8 cellular contexts compared by ENCODE assay signal in genomic region chr12:53054112-53054878, GRCh38. TPM values are rescaled to one million over a fixed set of nuclear protein-coding genes. Genes with fewer than 3 reads are reported as not detected.
DNase-seq lines count a peak whose midpoint lies in the region; ATAC-seq and TF ChIP-seq lines count a peak whose summit lies in the region.

No MANE protein-coding gene starts in this region.

- H3K36me3 ChIP-seq in ectodermal cell (ENCODE audit: control insufficient read depth, insufficient read depth, low read length) (no peaks in the 10 kb centered on the region), lower lobe of right lung (peaks cover 66% of the 10 kb centered on the region)

- H3K9me3 Mint-ChIP-seq in activated CD8-positive, alpha-beta T cell treated with anti-CD3 and anti-CD28 coated beads for 36 hours: no peaks in the 10 kb centered on the region

- H3K27ac ChIP-seq in ectodermal cell (ENCODE audit: insufficient read depth, low read depth, low read length, poor library complexity, severe bottlenecking): peak overlapping the region; percentile 64
- H3K27ac ChIP-seq in lower lobe of right lung: peak overlapping the region; percentile 97

- H3K36me3 Mint-ChIP-seq in activated CD8-positive, alpha-beta T cell treated with anti-CD3 and anti-CD28 coated beads for 36 hours (ENCODE audit: low read depth): no peaks in the 10 kb centered on the region

- no peak for TF ChIP-seq CTCF in activated CD8-positive, alpha-beta T cell treated with anti-CD3 and anti-CD28 coated beads for 36 hours (IDR thresholded peaks at IDR 0.05)
- no peak for TF ChIP-seq CTCF in lower lobe of right lung (IDR thresholded peaks at IDR 0.05)

- peak overlapping the region; percentile 91 for H3K4me3 Mint-ChIP-seq in activated CD8-positive, alpha-beta T cell treated with anti-CD3 and anti-CD28 coated beads for 36 hours

- POLR2A ChIA-PET in activated CD8-positive, alpha-beta T cell treated with anti-CD3 and anti-CD28 coated beads for 36 hours (lab: Charles Lee): interaction anchor here (0.8 to 2.8 kb wide), 10 partner anchors 10 to 105 kb away, joined by 3 to 15 read pairs (median 3); partner anchors contain the start of gene SPRYD3

- H3K4me1 Mint-ChIP-seq in activated CD8-positive, alpha-beta T cell treated with anti-CD3 and anti-CD28 coated beads for 36 hours (ENCODE audit: low read depth): peaks cover 10% of the 10 kb centered on the region

- H3K4me3 ChIP-seq in ectodermal cell (ENCODE audit: insufficient read depth, low read depth, low read length) (peak overlapping the region; percentile 79), lower lobe of right lung (peak overlapping the region; percentile 83)

- intact Hi-C loops in activated CD8-positive, alpha-beta T cell treated with anti-CD3 and anti-CD28 coated beads for 36 hours (cut with micrococcal nuclease): no loop called here
- intact Hi-C loops in lower lobe of right lung (cut with DNase I): no loop called here

- H3K27me3 ChIP-seq in ectodermal cell (ENCODE audit: control insufficient read depth, insufficient read depth, low read length, poor library complexity, severe bottlenecking) (no peaks in the 10 kb centered on the region), lower lobe of right lung (ENCODE audit: low read depth) (no peaks in the 10 kb centered on the region)

- CTCF ChIA-PET in activated CD8-positive, alpha-beta T cell treated with anti-CD3 and anti-CD28 coated beads for 36 hours (lab: Charles Lee): interaction anchor here (0.6 to 7.5 kb wide), 19 partner anchors 8 to 325 kb away, joined by 3 to 93 read pairs (median 5); partner anchors contain the start of genes AAAS, EIF4B, IGFBP6 and SOAT2

- H3K9me3 ChIP-seq in ectodermal cell (ENCODE audit: control insufficient read depth, low read length) (no peaks in the 10 kb centered on the region), lower lobe of right lung (no peaks in the 10 kb centered on the region)

- no peaks in the 10 kb centered on the region for H3K27me3 Mint-ChIP-seq in activated CD8-positive, alpha-beta T cell treated with anti-CD3 and anti-CD28 coated beads for 36 hours

- peak; percentile 60 to 71 for DNase-seq in AML-193 (lab: John Stamatoyannopoulos, UW)
- DNase-seq in NCI-H524 treated with DMSO at 0.1 percent for 48 hours (lab: John Stamatoyannopoulos, UW): peak; percentile 57
- peak; percentile 97 for DNase-seq in activated CD8-positive, alpha-beta T cell treated with anti-CD3 and anti-CD28 coated beads for 36 hours
- peak; percentile 95 for DNase-seq in lower lobe of right lung
- peak; percentile 74 to 87 (median 80) for DNase-seq in stimulated activated CD4-positive, alpha-beta T cell treated with anti-CD3 and anti-CD28 coated beads, TNF-alpha, amount 100 ng/mL, for 1 hour (ENCODE audit: low read depth in 3 of 3, low spot score in 1 of 3)

- H3K27ac Mint-ChIP-seq in activated CD8-positive, alpha-beta T cell treated with anti-CD3 and anti-CD28 coated beads for 36 hours: peak overlapping the region; percentile 90

- ATAC-seq in GM19043 (IDR thresholded peaks at IDR 0.05; ENCODE audit: low read depth, unreplicated experiment) (peak; percentile 94), HG03378 (IDR thresholded peaks at IDR 0.05; ENCODE audit: unreplicated experiment) (peak; percentile 82), lower lobe of right lung (peak; percentile 87 to 89)
- ATAC-seq in activated CD8-positive, alpha-beta T cell treated with anti-CD3 and anti-CD28 coated beads for 36 hours: peak; percentile 96

- 3 to 8% methylated on average over 45 to 48 of the region's 48 CpGs for whole genome bisulfite sequencing in ectodermal cell, 2 experiments

- H3K4me1 ChIP-seq in ectodermal cell (ENCODE audit: control insufficient read depth, insufficient read depth, low read length): peaks cover 21% of the 10 kb centered on the region
- peaks cover 61% of the 10 kb centered on the region for H3K4me1 ChIP-seq in lower lobe of right lung

RNA-seq across cellular contexts. Expression of gene TNS2, which starts 4.4 kb away (rescaled TPM):
- total RNA-seq in activated CD8-positive, alpha-beta T cell treated with anti-CD3 and anti-CD28 coated beads for 36 hours: 1 to 10 TPM; 1.1 to 1.6 TPM
- polyA plus RNA-seq in ectodermal cell (2013, experiment 1 of 4): 3.8 TPM
- 2.7 TPM for polyA plus RNA-seq in ectodermal cell (2013, experiment 2 of 4)
- polyA plus RNA-seq in ectodermal cell (2013, experiment 3 of 4): 2.9 TPM
- polyA plus RNA-seq in ectodermal cell (2013, experiment 4 of 4): 2.7 TPM
- 186 TPM for total RNA-seq in lower lobe of right lung

RNA-seq across cellular contexts. Expression of gene SPRYD3, which starts 24.9 kb away (rescaled TPM):
- 10 to 100 TPM; 24.8 to 25.0 TPM for total RNA-seq in activated CD8-positive, alpha-beta T cell treated with anti-CD3 and anti-CD28 coated beads for 36 hours
- polyA plus RNA-seq in ectodermal cell (2013, experiment 1 of 4): 5.0 TPM
- 5.0 TPM for polyA plus RNA-seq in ectodermal cell (2013, experiment 2 of 4)
- polyA plus RNA-seq in ectodermal cell (2013, experiment 3 of 4): 4.1 TPM
- 5.0 TPM for polyA plus RNA-seq in ectodermal cell (2013, experiment 4 of 4)
- 47.9 TPM for total RNA-seq in lower lobe of right lung

RNA-seq across cellular contexts. Expression of gene IGFBP6, which starts 43.2 kb away (rescaled TPM):
- total RNA-seq in activated CD8-positive, alpha-beta T cell treated with anti-CD3 and anti-CD28 coated beads for 36 hours: 1 to 10 TPM; 2.0 to 2.3 TPM
- 2.7 TPM for polyA plus RNA-seq in ectodermal cell (2013, experiment 1 of 4)
- polyA plus RNA-seq in ectodermal cell (2013, experiment 2 of 4): 1.7 TPM
- 1.7 TPM for polyA plus RNA-seq in ectodermal cell (2013, experiment 3 of 4)
- 2.8 TPM for polyA plus RNA-seq in ectodermal cell (2013, experiment 4 of 4)
- total RNA-seq in lower lobe of right lung: 58.5 TPM

RNA-seq across cellular contexts. Expression of gene EIF4B, which starts 48.0 kb away (rescaled TPM):
- 100 to 1,000 TPM; 789 to 814 TPM for total RNA-seq in activated CD8-positive, alpha-beta T cell treated with anti-CD3 and anti-CD28 coated beads for 36 hours
- 553 TPM for polyA plus RNA-seq in ectodermal cell (2013, experiment 1 of 4)
- 549 TPM for polyA plus RNA-seq in ectodermal cell (2013, experiment 2 of 4)
- 416 TPM for polyA plus RNA-seq in ectodermal cell (2013, experiment 3 of 4)
- polyA plus RNA-seq in ectodermal cell (2013, experiment 4 of 4): 457 TPM
- total RNA-seq in lower lobe of right lung: 453 TPM

RNA-seq across cellular contexts. Expression of gene SOAT2, which starts 49.0 kb away (rescaled TPM):
- 1 to 10 TPM; 5.3 to 6.7 TPM for total RNA-seq in activated CD8-positive, alpha-beta T cell treated with anti-CD3 and anti-CD28 coated beads for 36 hours
- not detected for polyA plus RNA-seq in ectodermal cell (2013, experiment 1 of 4)
- not detected for polyA plus RNA-seq in ectodermal cell (2013, experiment 2 of 4)
- polyA plus RNA-seq in ectodermal cell (2013, experiment 3 of 4): not detected
- polyA plus RNA-seq in ectodermal cell (2013, experiment 4 of 4): not detected
- total RNA-seq in lower lobe of right lung: not detected

Comparison
In these comparisons a context has a peak if more than half of its experiments do, and no peak if none do; other contexts are left out.
1. Peak in every context shown above with its lines: DNase-seq, ATAC-seq, H3K4me3 ChIP-seq and H3K27ac ChIP-seq.
2. RNA of gene TNS2, which starts 4.4 kb away (total RNA-seq): 186 TPM in lower lobe of right lung (single experiment); 1.1 to 1.6 TPM in activated CD8-positive, alpha-beta T cell treated with anti-CD3 and anti-CD28 coated beads for 36 hours; every median in the first group is over 10 times any median in the second.
3. RNA of gene IGFBP6, which starts 43.2 kb away (total RNA-seq): 58.5 TPM in lower lobe of right lung (single experiment); 2.0 to 2.3 TPM in activated CD8-positive, alpha-beta T cell treated with anti-CD3 and anti-CD28 coated beads for 36 hours; every median in the first group is over 10 times any median in the second.